8 cellular contexts compared by ENCODE assay signal in the genomic region with DNA sequence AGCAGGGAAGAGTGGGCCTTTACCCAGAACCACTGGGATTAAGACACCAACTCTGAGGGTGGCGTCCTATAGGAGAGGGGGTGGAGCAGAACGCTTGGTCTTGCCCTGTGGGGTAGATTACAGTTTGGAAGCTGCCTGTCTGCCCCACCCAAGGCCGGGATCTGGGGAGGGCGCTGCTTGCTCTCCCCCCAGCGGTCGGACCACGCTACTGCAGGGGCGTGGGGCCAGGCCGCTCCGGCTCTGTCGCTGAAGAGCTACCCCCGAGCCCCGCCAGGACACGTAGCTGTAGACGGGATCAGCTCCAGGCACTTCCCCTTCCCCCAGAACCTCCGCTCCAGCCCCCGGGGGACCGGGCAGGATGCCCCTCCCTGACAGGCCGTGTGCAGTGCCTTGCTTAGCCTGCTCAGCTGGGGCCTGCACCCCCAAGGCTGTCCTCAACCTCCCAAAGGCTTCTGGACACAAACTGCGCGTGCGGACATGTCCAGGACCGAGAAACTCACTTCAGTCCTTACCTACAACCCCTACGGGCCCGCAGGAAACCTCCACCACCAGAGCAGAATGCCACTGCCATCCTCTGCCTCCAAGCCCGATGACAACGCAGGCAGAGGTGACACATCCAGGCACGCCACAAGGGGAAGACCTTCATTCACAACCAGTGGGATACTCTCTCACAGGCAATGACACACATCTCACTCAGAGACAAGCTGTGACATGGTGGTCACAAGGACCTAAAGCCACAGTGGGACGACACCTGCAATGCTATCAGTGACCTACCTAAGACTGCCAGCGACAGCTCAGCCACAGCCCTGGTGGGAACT. TPM values are rescaled to one million over a fixed set of nuclear protein-coding genes. Genes with fewer than 3 reads are reported as not detected.
A peak's percentile ranks its signal among the peaks of the same experiment; 100 is the strongest.
DNase-seq lines count a peak whose midpoint lies in the region; ATAC-seq, FAIRE-seq and TF ChIP-seq lines count a peak whose summit lies in the region.

No MANE protein-coding gene starts in this region.

- no peaks in the 10 kb centered on the region for H3K9me1 ChIP-seq in endothelial cell of umbilical vein (replicated peaks; ENCODE audit: control insufficient read depth, extremely low read depth, insufficient read depth, low read length)

- peaks cover 85% of the 10 kb centered on the region for H3K79me2 ChIP-seq in endothelial cell of umbilical vein (ENCODE audit: control insufficient read depth, insufficient read depth, low read length)

- peaks cover 7% of the 10 kb centered on the region for H4K20me1 ChIP-seq in endothelial cell of umbilical vein (replicated peaks; ENCODE audit: control insufficient read depth, extremely low read depth, insufficient read depth, low read length)

- POLR2A ChIA-PET in endothelial cell of umbilical vein (lab: Charles Lee): interaction anchor here (1.3 to 1.6 kb wide), 3 partner anchors 18 to 118 kb away, joined by 4 to 10 read pairs (median 5); partner anchors contain the start of gene EEF1G

- H3K36me3 Mint-ChIP-seq in mesothelial cell of epicardium: no peaks in the 10 kb centered on the region

- H3K4me2 ChIP-seq in endothelial cell of umbilical vein (ENCODE audit: insufficient read depth, low read length): peak overlapping the region; percentile 48

- peaks cover 64% of the 10 kb centered on the region for H3K36me3 ChIP-seq in NT2/D1 (ENCODE audit: insufficient read depth, insufficient read length, low read length)
- no peaks in the 10 kb centered on the region for H3K36me3 ChIP-seq in endothelial cell of umbilical vein (ENCODE audit: control insufficient read depth in 2 of 2, extremely low read depth in 1 of 2, insufficient read depth in 2 of 2, low read length in 2 of 2)
- no peaks in the 10 kb centered on the region for H3K36me3 ChIP-seq in stomach

- no peaks in the 10 kb centered on the region for H3K9me3 ChIP-seq in NT2/D1 (ENCODE audit: insufficient read depth, low read length)
- H3K9me3 ChIP-seq in endothelial cell of umbilical vein (replicated peaks; ENCODE audit: control insufficient read depth, insufficient read depth, low read length): no peaks in the 10 kb centered on the region
- no peaks in the 10 kb centered on the region for H3K9me3 ChIP-seq in stomach

- no TSS peak for BruUV-seq in endothelial cell of umbilical vein (replicated peaks; lab: Mats Ljungman, UMichigan)

- WGBS in stomach, 5 donors: 5 to 13% (median 12%) methylated on average over 13 to 30 of the region's 30 CpGs

- peaks cover 39% of the 10 kb centered on the region for H3K4me1 ChIP-seq in NT2/D1 (ENCODE audit: insufficient read depth, insufficient read length)
- H3K4me1 ChIP-seq in endothelial cell of umbilical vein (ENCODE audit: control insufficient read depth, extremely low read depth, insufficient read depth, low read length): peaks cover 64% of the 10 kb centered on the region
- peaks cover 69 to 82% (median 80%) of the 10 kb centered on the region in 4 donors for H3K4me1 ChIP-seq in stomach

- H3K4me1 Mint-ChIP-seq in mesothelial cell of epicardium: peaks cover 74% of the 10 kb centered on the region

- CTCF ChIA-PET in endothelial cell of umbilical vein (lab: Charles Lee): interaction anchor here (0.5 to 11.2 kb wide), 52 partner anchors 10 to 593 kb away, joined by 3 to 377 read pairs (median 6); partner anchors contain the start of genes B3GAT3, EEF1G, LBHD1 and MTA2

- no peaks in the 10 kb centered on the region for H3K9me3 Mint-ChIP-seq in mesothelial cell of epicardium

- H3K4me3 ChIP-seq in NT2/D1 (ENCODE audit: insufficient read length, low read depth) (peak overlapping the region; percentile 34), endothelial cell of umbilical vein (replicated peaks in 1 of 3; ENCODE audit: insufficient read depth in 1 of 3, low read depth in 1 of 3, low read length in 3 of 3) (peak overlapping the region in 2 of 3 experiments; percentile 53 to 55), stomach (peak overlapping the region; percentile 83 to 95 (median 88))

- peak; percentile 98 to 100 for TF ChIP-seq CTCF in endothelial cell of umbilical vein (IDR thresholded peaks at IDR 0.05; ENCODE audit: extremely low read depth in 1 of 2, insufficient read depth in 1 of 2, low read depth in 1 of 2, low read length in 2 of 2)
- TF ChIP-seq CTCF in mesothelial cell of epicardium (IDR thresholded peaks at IDR 0.05; ENCODE audit: unreplicated experiment): peak; percentile 98
- peak in 6 of 7 experiments; percentile 94 to 100 (median 98) for TF ChIP-seq CTCF in stomach (IDR thresholded peaks at IDR 0.05)

- peak overlapping the region; percentile 99 for H3K27ac Mint-ChIP-seq in mesothelial cell of epicardium

- dilution Hi-C loops in endothelial cell of umbilical vein (cut with MboI; ENCODE audit: extremely low pct_ligation_motif_present, low sequenced_read_pairs): no loop called here

- DNase-seq in DMS53 (lab: John Stamatoyannopoulos, UW) (peak; percentile 89), NT2/D1 (ENCODE audit: low read depth, low spot score) (no peak), activated T-cell treated with anti-CD3 and anti-CD28 coated beads for 1 hour (ENCODE audit: low read depth) (peak; percentile 65), endothelial cell of umbilical vein (ENCODE audit: low read depth, low spot score) (peak; percentile 75), mesothelial cell of epicardium (ENCODE audit: low spot score in 2 of 2, unreplicated experiment in 2 of 2) (peak in 1 of 2 experiments; percentile 89), stomach (peak; percentile 80), NCI-H128 (lab: John Stamatoyannopoulos, UW; ENCODE audit: unreplicated experiment) (no peak)

- no peak for TF ChIP-seq EP300 in stomach (IDR thresholded peaks at IDR 0.05)

- TF ChIP-seq POLR2A in endothelial cell of umbilical vein (IDR thresholded peaks at IDR 0.05; ENCODE audit: low read depth, low read length) (no peak), stomach (IDR thresholded peaks at IDR 0.05) (no peak)

- intact Hi-C loops in endothelial cell of umbilical vein (cut with micrococcal nuclease) (loop anchor here (1.0 to 5.0 kb wide), 4 partner anchors 46 to 161 kb away; no protein-coding TSS in a partner anchor), stomach (cut with DNase I; ENCODE audit: low total_unique reads) (loop anchor here (5.0 kb wide), 1 partner anchor 121 kb away; no protein-coding TSS in a partner anchor)

- H2AFZ ChIP-seq in endothelial cell of umbilical vein (ENCODE audit: low read depth, low read length): no peak overlapping the region

- FAIRE-seq in endothelial cell of umbilical vein (lab: Jason Lieb, UNC): no peak

- peak overlapping the region; percentile 79 for H3K9ac ChIP-seq in NT2/D1 (ENCODE audit: insufficient read length, low read depth)
- H3K9ac ChIP-seq in endothelial cell of umbilical vein (replicated peaks; ENCODE audit: extremely low read depth, insufficient read depth, low read length): peak overlapping the region; percentile 28

- H3K27me3 ChIP-seq in NT2/D1 (ENCODE audit: insufficient read depth, insufficient read length) (no peaks in the 10 kb centered on the region), endothelial cell of umbilical vein (ENCODE audit: control insufficient read depth in 2 of 2, insufficient read depth in 2 of 2, low read length in 2 of 2) (no peaks in the 10 kb centered on the region), stomach (no peaks in the 10 kb centered on the region)

- H3K27me3 Mint-ChIP-seq in mesothelial cell of epicardium (ENCODE audit: low read depth): no peaks in the 10 kb centered on the region

- peak overlapping the region; percentile 97 for H3K4me3 Mint-ChIP-seq in mesothelial cell of epicardium

- peak overlapping the region; percentile 12 for H3K27ac ChIP-seq in endothelial cell of umbilical vein (ENCODE audit: insufficient read depth, low read depth, low read length)
- H3K27ac ChIP-seq in stomach: peak overlapping the region; percentile 93 to 99 (median 96)

- ATAC-seq in HG02610 (IDR thresholded peaks at IDR 0.05; ENCODE audit: unreplicated experiment): peak; percentile 26

RNA-seq across cellular contexts. Expression of gene AHNAK, which starts 3.6 kb away (rescaled TPM):
- total RNA-seq in endothelial cell of umbilical vein (381 and 436 TPM in 2 replicates), mesothelial cell of epicardium (456 to 481 TPM (median 480 TPM) in 3 replicates), stomach (100 to 1,000 TPM; 550 to 693 (median 622) TPM)
- polyA plus RNA-seq in endothelial cell of umbilical vein (25.1 and 35.2 TPM in 2 replicates), stomach (10 to 100 TPM; 37.4 to 76.8 (median 60.3) TPM)
- polyA plus RNA-seq in endothelial cell of umbilical vein (2011; cell fraction: cytosol; rRNA removed): 46.3 and 51.8 TPM in 2 replicates
- 322 and 346 TPM in 2 replicates for polyA plus RNA-seq in endothelial cell of umbilical vein (2011; cell fraction: nucleus; rRNA removed)
- 223 and 321 TPM in 2 replicates for polyA plus RNA-seq in endothelial cell of umbilical vein (2012)
- 219 and 258 TPM in 2 replicates for polyA minus RNA-seq in endothelial cell of umbilical vein
- 78.7 TPM for polyA minus RNA-seq in endothelial cell of umbilical vein (2011; cell fraction: cytosol; rRNA and poly(A)+ RNA removed)
- polyA minus RNA-seq in endothelial cell of umbilical vein (2011; cell fraction: nucleus; rRNA and poly(A)+ RNA removed): 446 and 550 TPM in 2 replicates

RNA-seq across cellular contexts. Expression of gene EEF1G, which starts 30.7 kb away (rescaled TPM):
- total RNA-seq in endothelial cell of umbilical vein: 1,341 and 1,345 TPM in 2 replicates
- polyA plus RNA-seq in endothelial cell of umbilical vein: 1,723 and 2,133 TPM in 2 replicates
- polyA plus RNA-seq in endothelial cell of umbilical vein (2011; cell fraction: cytosol; rRNA removed): 2,150 and 2,252 TPM in 2 replicates
- polyA plus RNA-seq in endothelial cell of umbilical vein (2011; cell fraction: nucleus; rRNA removed): 635 and 665 TPM in 2 replicates
- polyA plus RNA-seq in endothelial cell of umbilical vein (2012): 1,499 and 2,213 TPM in 2 replicates
- 1,683 and 1,722 TPM in 2 replicates for polyA minus RNA-seq in endothelial cell of umbilical vein
- polyA minus RNA-seq in endothelial cell of umbilical vein (2011; cell fraction: cytosol; rRNA and poly(A)+ RNA removed): 1,661 TPM
- polyA minus RNA-seq in endothelial cell of umbilical vein (2011; cell fraction: nucleus; rRNA and poly(A)+ RNA removed): 130 and 133 TPM in 2 replicates
- total RNA-seq in mesothelial cell of epicardium: 1,747 to 1,829 TPM (median 1,814 TPM) in 3 replicates
- 1,000 to 10,000 TPM in 1 of 5 donors, 100 to 1,000 TPM in 4; 671 to 1,412 (median 779) TPM for total RNA-seq in stomach
- polyA plus RNA-seq in stomach: 1,000 to 10,000 TPM; 1,415 to 1,760 (median 1,525) TPM

RNA-seq across cellular contexts. Expression of gene TUT1, which starts 48.4 kb away (rescaled TPM):
- 16.9 and 17.8 TPM in 2 replicates for total RNA-seq in endothelial cell of umbilical vein
- polyA plus RNA-seq in endothelial cell of umbilical vein: 11.5 and 12.7 TPM in 2 replicates
- polyA plus RNA-seq in endothelial cell of umbilical vein (2011; cell fraction: cytosol; rRNA removed): 7.1 and 9.3 TPM in 2 replicates
- 45.0 and 48.0 TPM in 2 replicates for polyA plus RNA-seq in endothelial cell of umbilical vein (2011; cell fraction: nucleus; rRNA removed)
- 10.6 and 12.9 TPM in 2 replicates for polyA plus RNA-seq in endothelial cell of umbilical vein (2012)
- polyA minus RNA-seq in endothelial cell of umbilical vein: 8.6 and 9.0 TPM in 2 replicates
- polyA minus RNA-seq in endothelial cell of umbilical vein (2011; cell fraction: cytosol; rRNA and poly(A)+ RNA removed): 16.0 TPM
- 5.2 and 7.6 TPM in 2 replicates for polyA minus RNA-seq in endothelial cell of umbilical vein (2011; cell fraction: nucleus; rRNA and poly(A)+ RNA removed)
- 23.7 to 26.0 TPM (median 24.2 TPM) in 3 replicates for total RNA-seq in mesothelial cell of epicardium
- 10 to 100 TPM in 3 of 5 donors, 1 to 10 TPM in 2; 6.1 to 36.2 (median 12.3) TPM for total RNA-seq in stomach
- 10 to 100 TPM; 13.3 to 18.9 (median 16.3) TPM for polyA plus RNA-seq in stomach

RNA-seq across cellular contexts. Expression of gene MTA2, which starts 58.7 kb away (rescaled TPM):
- total RNA-seq in endothelial cell of umbilical vein (166 and 176 TPM in 2 replicates), mesothelial cell of epicardium (121 to 126 TPM (median 124 TPM) in 3 replicates), stomach (100 to 1,000 TPM in 1 of 5 donors, 10 to 100 TPM in 4; 53.9 to 110 (median 85.3) TPM)
- polyA plus RNA-seq in endothelial cell of umbilical vein (30.2 and 40.4 TPM in 2 replicates), stomach (10 to 100 TPM; 32.8 to 44.6 (median 34.7) TPM)
- 30.0 and 32.2 TPM in 2 replicates for polyA plus RNA-seq in endothelial cell of umbilical vein (2011; cell fraction: cytosol; rRNA removed)
- polyA plus RNA-seq in endothelial cell of umbilical vein (2011; cell fraction: nucleus; rRNA removed): 111 and 132 TPM in 2 replicates
- 108 and 120 TPM in 2 replicates for polyA plus RNA-seq in endothelial cell of umbilical vein (2012)
- polyA minus RNA-seq in endothelial cell of umbilical vein: 91.6 and 95.5 TPM in 2 replicates
- polyA minus RNA-seq in endothelial cell of umbilical vein (2011; cell fraction: cytosol; rRNA and poly(A)+ RNA removed): 51.8 TPM
- polyA minus RNA-seq in endothelial cell of umbilical vein (2011; cell fraction: nucleus; rRNA and poly(A)+ RNA removed): 40.3 and 57.1 TPM in 2 replicates

Comparison
In these comparisons a context has a peak if more than half of its experiments do, and no peak if none do; other contexts are left out.
1. DNase-seq: peak in DMS53 (single experiment), activated T-cell treated with anti-CD3 and anti-CD28 coated beads for 1 hour (single experiment), endothelial cell of umbilical vein (single experiment) and stomach (single experiment); none in NT2/D1 (single experiment) and NCI-H128 (single experiment).
2. H3K4me3 ChIP-seq: peak in every context shown above with its lines; median percentile 88 in stomach; 54 in endothelial cell of umbilical vein; 34 in NT2/D1.
3. Peak in every context shown above with its lines, with median percentiles within 50 percentile points of each other: CTCF ChIP-seq.